Comparison of ENCODE assay signal across 28 cellular contexts in the genomic region with DNA sequence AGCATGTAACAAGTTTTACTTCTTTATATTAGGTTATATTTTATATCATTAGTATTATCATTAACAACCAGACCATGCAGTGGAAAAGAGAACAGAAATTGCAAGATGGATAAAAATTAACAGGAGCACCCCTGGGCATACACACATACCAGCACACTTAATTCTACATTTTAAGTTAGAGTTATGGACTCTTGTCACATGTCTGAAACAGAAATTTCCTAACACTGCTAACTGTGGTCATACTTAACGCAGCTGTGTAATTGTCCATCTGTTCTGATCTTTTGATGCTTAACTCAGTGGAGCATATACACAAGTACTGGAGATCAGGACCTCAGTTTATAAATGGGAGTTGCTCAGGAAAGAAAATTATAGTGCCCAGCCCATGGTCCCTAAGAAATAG. TPM values are rescaled to one million over a fixed set of nuclear protein-coding genes. Genes with fewer than 3 reads are reported as not detected.
DNase-seq lines count a peak whose midpoint lies in the region; ATAC-seq lines count a peak whose summit lies in the region.
"Had no signal": no experiment of that assay in that cellular context is flagged by ENCODE, and none has a peak within 500 bp of the region (broad histone marks: within the 10 kb centered on the region; RNA-seq: fewer than 3 reads in every experiment).

No MANE protein-coding gene starts in this region.

- no peaks in the 10 kb centered on the region for H3K36me3 Mint-ChIP-seq in activated T-helper 2 cell treated with anti-CD3 and anti-CD28 coated beads, Interferon-gamma antibody, Interleukin-2, Interleukin-4, amounts not matched to agents 10 μg/mL and 5 μg/mL and 100 μg/mL, durations not matched to agents 14 hours and 24 hours and 36 hours (ENCODE audit: low read depth)
- no peaks in the 10 kb centered on the region for H3K36me3 Mint-ChIP-seq in immature natural killer cell
- H3K36me3 Mint-ChIP-seq: stimulated activated effector memory CD8-positive, alpha-beta T cell treated with anti-CD3 and anti-CD28 coated beads, Interleukin-12 subunit alpha, Interleukin-12 subunit beta, amount 100 ng/mL, for 72 hours had no signal

- no peaks in the 10 kb centered on the region for H3K9me3 Mint-ChIP-seq in activated T-helper 2 cell treated with anti-CD3 and anti-CD28 coated beads, Interferon-gamma antibody, Interleukin-2, Interleukin-4, amounts not matched to agents 10 μg/mL and 5 μg/mL and 100 μg/mL, durations not matched to agents 14 hours and 24 hours and 36 hours
- H3K9me3 Mint-ChIP-seq in immature natural killer cell, result no peaks in the 10 kb centered on the region
- H3K9me3 Mint-ChIP-seq: stimulated activated effector memory CD8-positive, alpha-beta T cell treated with anti-CD3 and anti-CD28 coated beads, Interleukin-12 subunit alpha, Interleukin-12 subunit beta, amount 100 ng/mL, for 72 hours had no signal

- intact Hi-C loops in activated T-helper 2 cell treated with anti-CD3 and anti-CD28 coated beads, Interferon-gamma antibody, Interleukin-2, Interleukin-4, amounts not matched to agents 10 μg/mL and 5 μg/mL and 100 μg/mL, durations not matched to agents 14 hours and 24 hours and 36 hours (cut with micrococcal nuclease), result no loop called here

- DNase-seq in activated T-helper 2 cell treated with anti-CD3 and anti-CD28 coated beads, Interferon-gamma antibody, Interleukin-2, Interleukin-4, amounts not matched to agents 10 μg/mL and 5 μg/mL and 100 μg/mL, durations not matched to agents 14 hours and 24 hours and 36 hours (ENCODE audit: low spot score), result no peak
- DNase-seq in mesenteric fat pad (ENCODE audit: low spot score) (no peak), immature natural killer cell (no peak), NCI-H82 (lab: John Stamatoyannopoulos, UW) (no peak)
- DNase-seq: activated CD4-positive, alpha-beta T cell treated with anti-CD3 and anti-CD28 coated beads, Interleukin-2, amount 50 U/mL, for 1 hour; activated CD8-positive, alpha-beta memory T cell treated with anti-CD3 and anti-CD28 coated beads, Interleukin-2, amount 50 U/mL, for 4 hours; activated effector memory CD4-positive, alpha-beta T cell treated with Interleukin-2 at 50 U/mL for 16 hours; Calu3; foreskin fibroblast; Kasumi-1; kidney; NCI-H1092 treated with DMSO at 0.1 percent for 48 hours; NCI-H524 treated with DMSO at 0.1 percent for 48 hours; nucleus accumbens; OCI-M1; right cardiac atrium; SIG-M5 had no signal

- H3K27me3 Mint-ChIP-seq in activated T-helper 2 cell treated with anti-CD3 and anti-CD28 coated beads, Interferon-gamma antibody, Interleukin-2, Interleukin-4, amounts not matched to agents 10 μg/mL and 5 μg/mL and 100 μg/mL, durations not matched to agents 14 hours and 24 hours and 36 hours (ENCODE audit: low read depth), result no peaks in the 10 kb centered on the region
- peaks cover 0 to 2% (median 0%) of the 10 kb centered on the region in 3 donors for H3K27me3 Mint-ChIP-seq in immature natural killer cell (ENCODE audit: low read depth in 3 of 3)

- ATAC-seq in GM18861 (IDR thresholded peaks at IDR 0.05; ENCODE audit: unreplicated experiment) (peak; percentile 94), GM19468 (IDR thresholded peaks at IDR 0.05; ENCODE audit: extremely low read depth, unreplicated experiment) (peak; percentile 69), HG02840 (IDR thresholded peaks at IDR 0.05; ENCODE audit: low FRiP score, unreplicated experiment) (peak; percentile 69), HG03432 (IDR thresholded peaks at IDR 0.05; ENCODE audit: unreplicated experiment) (peak; percentile 65)
- ATAC-seq: right cardiac atrium; stimulated activated effector memory CD8-positive, alpha-beta T cell treated with anti-CD3 and anti-CD28 coated beads, Interleukin-12 subunit alpha, Interleukin-12 subunit beta, amount 100 ng/mL, for 72 hours had no signal

- no peaks in the 10 kb centered on the region for H3K4me1 Mint-ChIP-seq in activated T-helper 2 cell treated with anti-CD3 and anti-CD28 coated beads, Interferon-gamma antibody, Interleukin-2, Interleukin-4, amounts not matched to agents 10 μg/mL and 5 μg/mL and 100 μg/mL, durations not matched to agents 14 hours and 24 hours and 36 hours (ENCODE audit: low read depth)
- H3K4me1 Mint-ChIP-seq in immature natural killer cell, result no peaks in the 10 kb centered on the region
- H3K4me1 Mint-ChIP-seq: stimulated activated effector memory CD8-positive, alpha-beta T cell treated with anti-CD3 and anti-CD28 coated beads, Interleukin-12 subunit alpha, Interleukin-12 subunit beta, amount 100 ng/mL, for 72 hours had no signal

- no peak overlapping the region for H3K4me3 Mint-ChIP-seq in activated T-helper 2 cell treated with anti-CD3 and anti-CD28 coated beads, Interferon-gamma antibody, Interleukin-2, Interleukin-4, amounts not matched to agents 10 μg/mL and 5 μg/mL and 100 μg/mL, durations not matched to agents 14 hours and 24 hours and 36 hours (ENCODE audit: low read depth)
- no peak overlapping the region for H3K4me3 Mint-ChIP-seq in immature natural killer cell
- H3K4me3 Mint-ChIP-seq: stimulated activated effector memory CD8-positive, alpha-beta T cell treated with anti-CD3 and anti-CD28 coated beads, Interleukin-12 subunit alpha, Interleukin-12 subunit beta, amount 100 ng/mL, for 72 hours had no signal

- H3K27ac Mint-ChIP-seq in activated T-helper 2 cell treated with anti-CD3 and anti-CD28 coated beads, Interferon-gamma antibody, Interleukin-2, Interleukin-4, amounts not matched to agents 10 μg/mL and 5 μg/mL and 100 μg/mL, durations not matched to agents 14 hours and 24 hours and 36 hours, result no peak overlapping the region
- no peak overlapping the region for H3K27ac Mint-ChIP-seq in immature natural killer cell
- H3K27ac Mint-ChIP-seq: stimulated activated effector memory CD8-positive, alpha-beta T cell treated with anti-CD3 and anti-CD28 coated beads, Interleukin-12 subunit alpha, Interleukin-12 subunit beta, amount 100 ng/mL, for 72 hours had no signal

RNA-seq across cellular contexts. Expression of a gene that starts 0.4 kb away (rescaled TPM):
- 0.30 TPM in 1 of 2 replicates, not detected in the other for total RNA-seq in activated T-helper 2 cell treated with anti-CD3 and anti-CD28 coated beads, Interferon-gamma antibody, Interleukin-2, Interleukin-4, amounts not matched to agents 10 μg/mL and 5 μg/mL and 100 μg/mL, durations not matched to agents 14 hours and 24 hours and 36 hours
- total RNA-seq in mesenteric fat pad, result not detected
- polyA plus RNA-seq in immature natural killer cell, result not detected
- total RNA-seq: bronchial epithelial cell, Calu3, right cardiac atrium, temporal lobe had no signal
- polyA plus RNA-seq: adipose tissue, BJ, right cardiac atrium had no signal

RNA-seq across cellular contexts. Expression of a gene that starts 31.5 kb away (rescaled TPM):
- total RNA-seq in activated T-helper 2 cell treated with anti-CD3 and anti-CD28 coated beads, Interferon-gamma antibody, Interleukin-2, Interleukin-4, amounts not matched to agents 10 μg/mL and 5 μg/mL and 100 μg/mL, durations not matched to agents 14 hours and 24 hours and 36 hours, result 0.09 TPM in 1 of 2 replicates, not detected in the other
- 0.19 TPM for total RNA-seq in mesenteric fat pad
- polyA plus RNA-seq in immature natural killer cell, result not detected
- total RNA-seq: bronchial epithelial cell had no signal

RNA-seq across cellular contexts. Expression of a gene that starts 32.7 kb away (rescaled TPM):
- not detected in 2 replicates for total RNA-seq in activated T-helper 2 cell treated with anti-CD3 and anti-CD28 coated beads, Interferon-gamma antibody, Interleukin-2, Interleukin-4, amounts not matched to agents 10 μg/mL and 5 μg/mL and 100 μg/mL, durations not matched to agents 14 hours and 24 hours and 36 hours
- not detected for total RNA-seq in mesenteric fat pad
- not detected for polyA plus RNA-seq in immature natural killer cell
- total RNA-seq: bronchial epithelial cell; Calu3; kidney; lung microvascular endothelial cell; right cardiac atrium; T-helper 1 cell treated with Interleukin-12 subunit alpha and Interleukin-12 subunit beta and Interleukin-4 antibody, amounts not matched to agents 30 ng/mL and 1 ng/mL, for 36 hours; temporal lobe had no signal
- polyA plus RNA-seq: adipose tissue, BJ, right cardiac atrium had no signal

RNA-seq across cellular contexts. Expression of a gene that starts 38.2 kb away (rescaled TPM):
- total RNA-seq in activated T-helper 2 cell treated with anti-CD3 and anti-CD28 coated beads, Interferon-gamma antibody, Interleukin-2, Interleukin-4, amounts not matched to agents 10 μg/mL and 5 μg/mL and 100 μg/mL, durations not matched to agents 14 hours and 24 hours and 36 hours, result not detected in 2 replicates
- total RNA-seq in mesenteric fat pad, result 0.22 TPM
- not detected for polyA plus RNA-seq in immature natural killer cell
- total RNA-seq: bronchial epithelial cell; Calu3; lung microvascular endothelial cell; T-helper 1 cell treated with Interleukin-12 subunit alpha and Interleukin-12 subunit beta and Interleukin-4 antibody, amounts not matched to agents 30 ng/mL and 1 ng/mL, for 36 hours had no signal
- polyA plus RNA-seq: adipose tissue had no signal

RNA-seq across cellular contexts. Expression of a gene that starts 48.5 kb away (rescaled TPM):
- 0.87 and 1.8 TPM in 2 replicates for total RNA-seq in activated T-helper 2 cell treated with anti-CD3 and anti-CD28 coated beads, Interferon-gamma antibody, Interleukin-2, Interleukin-4, amounts not matched to agents 10 μg/mL and 5 μg/mL and 100 μg/mL, durations not matched to agents 14 hours and 24 hours and 36 hours
- 1.4 TPM for total RNA-seq in mesenteric fat pad
- polyA plus RNA-seq in immature natural killer cell, result not detected
